26 cellular contexts compared by ENCODE assay signal in the genomic region with DNA sequence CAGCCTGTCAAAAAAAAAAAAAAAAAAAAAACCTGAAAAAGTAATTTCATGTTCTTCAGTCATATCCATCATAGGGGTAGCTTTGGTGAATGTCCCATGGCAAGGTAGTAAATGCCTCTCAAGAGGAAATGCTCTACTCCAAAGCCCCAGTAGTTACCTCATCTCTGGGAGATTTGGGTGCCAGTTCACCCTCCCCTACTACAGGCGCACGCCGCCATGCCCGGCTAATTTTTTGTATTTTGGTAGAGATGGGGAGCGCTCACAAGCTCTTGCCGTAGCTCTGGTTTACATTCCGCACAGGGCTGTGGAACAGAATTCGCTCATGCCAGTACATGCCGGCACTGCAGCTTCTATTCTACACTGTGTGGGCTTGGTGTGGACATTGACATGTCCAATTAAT. TPM values are rescaled to one million over a fixed set of nuclear protein-coding genes. Genes with fewer than 3 reads are reported as not detected.
A peak's percentile ranks its signal among the peaks of the same experiment; 100 is the strongest.
DNase-seq lines count a peak whose midpoint lies in the region; ATAC-seq and TF ChIP-seq lines count a peak whose summit lies in the region.
"Had no signal": no experiment of that assay in that cellular context is flagged by ENCODE, and none has a peak within 500 bp of the region (broad histone marks: within the 10 kb centered on the region; RNA-seq: fewer than 3 reads in every experiment).

No MANE protein-coding gene starts in this region.

- H3K4me3 Mint-ChIP-seq in activated CD4-positive, alpha-beta T cell treated with anti-CD3 and anti-CD28 coated beads, Interleukin-2, amount 10 ng/mL, durations not matched to agents 24 days and 14 days: no peak overlapping the region
- peak overlapping the region in 1 of 7 donors; percentile 34 for H3K4me3 Mint-ChIP-seq in CD8-positive, alpha-beta memory T cell
- H3K4me3 Mint-ChIP-seq in activated naive CD8-positive, alpha-beta T cell treated with anti-CD3 and anti-CD28 coated beads for 36 hours: peak overlapping the region; percentile 32
- no peak overlapping the region for H3K4me3 Mint-ChIP-seq in natural killer cell
- H3K4me3 Mint-ChIP-seq: neural progenitor cell had no signal

- H3K36me3 Mint-ChIP-seq in activated CD4-positive, alpha-beta T cell treated with anti-CD3 and anti-CD28 coated beads, Interleukin-2, amount 10 ng/mL, durations not matched to agents 24 days and 14 days (ENCODE audit: low read depth): peaks cover 57% of the 10 kb centered on the region
- H3K36me3 Mint-ChIP-seq in CD8-positive, alpha-beta memory T cell: peaks cover 0 to 65% (median 15%) of the 10 kb centered on the region in 3 donors
- peaks cover 72% of the 10 kb centered on the region for H3K36me3 Mint-ChIP-seq in activated naive CD8-positive, alpha-beta T cell treated with anti-CD3 and anti-CD28 coated beads for 36 hours
- no peaks in the 10 kb centered on the region for H3K36me3 Mint-ChIP-seq in natural killer cell
- H3K36me3 Mint-ChIP-seq: neural progenitor cell had no signal

- no peak for TF ChIP-seq CTCF in natural killer cell (IDR thresholded peaks at IDR 0.05)

- H3K4me1 ChIP-seq in CD8-positive, alpha-beta memory T cell (ENCODE audit: insufficient read depth, low read length): peaks cover 33% of the 10 kb centered on the region
- H3K4me1 ChIP-seq: breast epithelium, foreskin keratinocyte, neural progenitor cell, SJSA1, suprapubic skin had no signal

- H3K4me1 Mint-ChIP-seq in activated CD4-positive, alpha-beta T cell treated with anti-CD3 and anti-CD28 coated beads, Interleukin-2, amount 10 ng/mL, durations not matched to agents 24 days and 14 days: peaks cover 40% of the 10 kb centered on the region
- peaks cover 46 to 74% (median 61%) of the 10 kb centered on the region in 3 donors for H3K4me1 Mint-ChIP-seq in CD8-positive, alpha-beta memory T cell
- H3K4me1 Mint-ChIP-seq in activated naive CD8-positive, alpha-beta T cell treated with anti-CD3 and anti-CD28 coated beads for 36 hours: peaks cover 56% of the 10 kb centered on the region
- peaks cover 48 to 54% of the 10 kb centered on the region in 2 donors for H3K4me1 Mint-ChIP-seq in natural killer cell
- H3K4me1 Mint-ChIP-seq: neural progenitor cell had no signal

- POLR2A ChIA-PET in CD8-positive, alpha-beta memory T cell (lab: Charles Lee): interaction anchor here (0.7 to 2.0 kb wide), 3 partner anchors 9 to 751 kb away, joined by 3 to 10 read pairs (median 7); no protein-coding TSS in a partner anchor

- no peak overlapping the region for H3K27ac ChIP-seq in CD8-positive, alpha-beta memory T cell (ENCODE audit: low read depth, low read length)
- no peak overlapping the region for H3K27ac ChIP-seq in caudate nucleus (ENCODE audit: low read depth, low read length)
- H3K27ac ChIP-seq: breast epithelium, foreskin keratinocyte, GM23248, heart left ventricle, neural progenitor cell, SJSA1, suprapubic skin had no signal

- no peaks in the 10 kb centered on the region for H3K27me3 ChIP-seq in CD8-positive, alpha-beta memory T cell (ENCODE audit: insufficient read depth, low read length, poor library complexity, severe bottlenecking)
- H3K27me3 ChIP-seq: breast epithelium, foreskin keratinocyte, neural progenitor cell, SJSA1, spleen had no signal

- H3K36me3 ChIP-seq in CD8-positive, alpha-beta memory T cell (ENCODE audit: insufficient read depth, low read length): peaks cover 11% of the 10 kb centered on the region
- H3K36me3 ChIP-seq: breast epithelium, neural progenitor cell, SJSA1, suprapubic skin had no signal

- H3K27me3 Mint-ChIP-seq in activated CD4-positive, alpha-beta T cell treated with anti-CD3 and anti-CD28 coated beads, Interleukin-2, amount 10 ng/mL, durations not matched to agents 24 days and 14 days: no peaks in the 10 kb centered on the region
- H3K27me3 Mint-ChIP-seq in CD8-positive, alpha-beta memory T cell: no peaks in the 10 kb centered on the region
- H3K27me3 Mint-ChIP-seq in activated naive CD8-positive, alpha-beta T cell treated with anti-CD3 and anti-CD28 coated beads for 36 hours: no peaks in the 10 kb centered on the region
- H3K27me3 Mint-ChIP-seq in natural killer cell (ENCODE audit: low read depth in 2 of 2): no peaks in the 10 kb centered on the region
- H3K27me3 Mint-ChIP-seq: CD4-positive, CD25-positive, alpha-beta regulatory T cell had no signal

- H3K27ac Mint-ChIP-seq in activated CD4-positive, alpha-beta T cell treated with anti-CD3 and anti-CD28 coated beads, Interleukin-2, amount 10 ng/mL, durations not matched to agents 24 days and 14 days: peak overlapping the region; percentile 37
- peak overlapping the region; percentile 39 to 85 (median 68) for H3K27ac Mint-ChIP-seq in CD8-positive, alpha-beta memory T cell
- peak overlapping the region; percentile 51 for H3K27ac Mint-ChIP-seq in activated naive CD8-positive, alpha-beta T cell treated with anti-CD3 and anti-CD28 coated beads for 36 hours
- H3K27ac Mint-ChIP-seq in natural killer cell: peak overlapping the region; percentile 75 to 84
- H3K27ac Mint-ChIP-seq: neural progenitor cell had no signal

- ATAC-seq in natural killer cell: no peak
- ATAC-seq: foreskin keratinocyte, heart left ventricle, mucosa of descending colon, right cardiac atrium had no signal

- CTCF ChIA-PET in CD8-positive, alpha-beta memory T cell (lab: Charles Lee): interaction anchor here (1.2 to 5.9 kb wide), 3 partner anchors 12 to 46 kb away, joined by 3 to 35 read pairs (median 16); partner anchors contain the start of gene PIK3CD

- H3K9me3 Mint-ChIP-seq in activated CD4-positive, alpha-beta T cell treated with anti-CD3 and anti-CD28 coated beads, Interleukin-2, amount 10 ng/mL, durations not matched to agents 24 days and 14 days: no peaks in the 10 kb centered on the region
- H3K9me3 Mint-ChIP-seq in CD8-positive, alpha-beta memory T cell: no peaks in the 10 kb centered on the region
- H3K9me3 Mint-ChIP-seq in activated naive CD8-positive, alpha-beta T cell treated with anti-CD3 and anti-CD28 coated beads for 36 hours: no peaks in the 10 kb centered on the region
- H3K9me3 Mint-ChIP-seq in natural killer cell: no peaks in the 10 kb centered on the region
- H3K9me3 Mint-ChIP-seq: CD4-positive, CD25-positive, alpha-beta regulatory T cell; neural progenitor cell had no signal

- H3K9me3 ChIP-seq in CD8-positive, alpha-beta memory T cell (ENCODE audit: low read length): no peaks in the 10 kb centered on the region
- H3K9me3 ChIP-seq: breast epithelium, heart left ventricle, mucosa of descending colon, SJSA1, spleen, suprapubic skin had no signal

- no peak for DNase-seq in activated CD4-positive, alpha-beta T cell treated with anti-CD3 and anti-CD28 coated beads, Interleukin-2, amount 10 ng/mL, durations not matched to agents 24 days and 14 days
- DNase-seq in activated CD4-positive, alpha-beta T cell treated with anti-CD3 and anti-CD28 coated beads, Interleukin-2, amount 50 U/mL, for 48 hours: no peak
- DNase-seq in CD8-positive, alpha-beta memory T cell: no peak
- DNase-seq in activated naive CD8-positive, alpha-beta T cell treated with anti-CD3 and anti-CD28 coated beads for 36 hours: no peak
- DNase-seq in natural killer cell (no peak), NCI-H2196 treated with DMSO at 0.1 percent for 48 hours (lab: John Stamatoyannopoulos, UW; ENCODE audit: unreplicated experiment) (no peak), caudate nucleus (lab: John Stamatoyannopoulos, UW) (no peak)
- no peak for DNase-seq in stimulated activated CD4-positive, alpha-beta T cell treated with anti-CD3 and anti-CD28 coated beads, Interleukin-4, amount 100 ng/mL, for 4 hours
- DNase-seq: 8988T; activated CD4-positive, alpha-beta T cell treated with anti-CD3 and anti-CD28 coated beads for 1 hour; activated effector memory CD4-positive, alpha-beta T cell treated with Interleukin-2 at 50 U/mL for 16 hours; CD4-positive, CD25-positive, alpha-beta regulatory T cell; DMS 273 treated with DMSO at 0.1 percent for 48 hours; effector memory CD4-positive, alpha-beta T cell; foreskin keratinocyte; GM23248; heart left ventricle; kidney glomerular epithelial cell; mucosa of descending colon; NCI-H1436 treated with DMSO at 0.1 percent for 48 hours; right cardiac atrium; spleen had no signal

- intact Hi-C loops in activated CD4-positive, alpha-beta T cell treated with anti-CD3 and anti-CD28 coated beads, Interleukin-2, amount 10 ng/mL, durations not matched to agents 24 days and 14 days (cut with micrococcal nuclease): no loop called here
- intact Hi-C loops in natural killer cell (cut with micrococcal nuclease): no loop called here

- H3K4me3 ChIP-seq in CD8-positive, alpha-beta memory T cell (ENCODE audit: low read length): no peak overlapping the region
- H3K4me3 ChIP-seq: breast epithelium, GM23248, heart left ventricle, mucosa of descending colon, neural progenitor cell, SJSA1, spleen, suprapubic skin had no signal

RNA-seq across cellular contexts. Expression of gene PIK3CD, which starts 13.7 kb away (rescaled TPM):
- 233 TPM in 2 replicates for total RNA-seq in activated CD4-positive, alpha-beta T cell treated with anti-CD3 and anti-CD28 coated beads, Interleukin-2, amount 10 ng/mL, durations not matched to agents 24 days and 14 days
- 100 to 1,000 TPM; 157 to 165 TPM for total RNA-seq in CD8-positive, alpha-beta memory T cell
- 109 TPM for polyA plus RNA-seq in CD8-positive, alpha-beta memory T cell
- total RNA-seq in activated naive CD8-positive, alpha-beta T cell treated with anti-CD3 and anti-CD28 coated beads for 36 hours: 100 to 1,000 TPM; 131 to 134 TPM
- total RNA-seq in natural killer cell: 100 to 1,000 TPM; 171 to 240 (median 198) TPM
